Comparison of ENCODE assay signal across 26 cellular contexts in genomic region chr15:41890050-41890690, GRCh38. TPM values are rescaled to one million over a fixed set of nuclear protein-coding genes. Genes with fewer than 3 reads are reported as not detected.
DNase-seq lines count a peak whose midpoint lies in the region; ATAC-seq, FAIRE-seq and TF ChIP-seq lines count a peak whose summit lies in the region.
"Had no signal": no experiment of that assay in that cellular context is flagged by ENCODE, and none has a peak within 500 bp of the region (broad histone marks: within the 10 kb centered on the region; RNA-seq: fewer than 3 reads in every experiment).

No MANE protein-coding gene starts in this region.

- POLR2A ChIA-PET in activated CD8-positive, alpha-beta T cell treated with anti-CD3 and anti-CD28 coated beads, Interleukin-2, amount 10 ng/mL, durations not matched to agents 7 days and 5 days (lab: Charles Lee) = no interaction called here
- POLR2A ChIA-PET in activated CD8-positive, alpha-beta T cell treated with anti-CD3 and anti-CD28 coated beads for 36 hours (lab: Charles Lee) = no interaction called here

- H4K8ac ChIP-seq in neuronal stem cell (ENCODE audit: low read depth, low read length) = no peak overlapping the region

- no peak for TF ChIP-seq CTCF in activated CD8-positive, alpha-beta T cell treated with anti-CD3 and anti-CD28 coated beads for 36 hours (IDR thresholded peaks at IDR 0.05)
- TF ChIP-seq CTCF in bronchial epithelial cell (IDR thresholded peaks at IDR 0.05; ENCODE audit: insufficient read depth, low read length, severe bottlenecking) (no peak), mammary epithelial cell (conservative IDR thresholded peaks at IDR 0.05 in 1 of 2, IDR thresholded peaks at IDR 0.05 in 1 of 2; ENCODE audit: extremely low read depth in 1 of 2, insufficient read depth in 1 of 2, low read depth in 1 of 2, low read length in 2 of 2) (no peak)

- H3K9me3 Mint-ChIP-seq in activated CD8-positive, alpha-beta T cell treated with anti-CD3 and anti-CD28 coated beads, Interleukin-2, amount 10 ng/mL, durations not matched to agents 7 days and 5 days (ENCODE audit: insufficient read depth) = no peaks in the 10 kb centered on the region
- no peaks in the 10 kb centered on the region for H3K9me3 Mint-ChIP-seq in activated CD8-positive, alpha-beta T cell treated with anti-CD3 and anti-CD28 coated beads for 36 hours
- H3K9me3 Mint-ChIP-seq: GM23338 had no signal

- in situ Hi-C loops in mammary epithelial cell (cut with MboI; ENCODE audit: low sequenced_read_pairs in 2 of 2) = no loop called here

- H3K27ac Mint-ChIP-seq in activated CD8-positive, alpha-beta T cell treated with anti-CD3 and anti-CD28 coated beads, Interleukin-2, amount 10 ng/mL, durations not matched to agents 7 days and 5 days = peak overlapping the region; percentile 59
- H3K27ac Mint-ChIP-seq in activated CD8-positive, alpha-beta T cell treated with anti-CD3 and anti-CD28 coated beads for 36 hours = no peak overlapping the region
- H3K27ac Mint-ChIP-seq: GM23338 had no signal

- peak overlapping the region; percentile 27 for H2BK5ac ChIP-seq in neuronal stem cell (ENCODE audit: low read length)

- H3K27ac ChIP-seq in neuronal stem cell (replicated peaks; ENCODE audit: low read length) (no peak overlapping the region), mammary epithelial cell (ENCODE audit: insufficient read depth, low read depth, low read length) (no peak overlapping the region)
- H3K27ac ChIP-seq: 22Rv1, BLaER1 had no signal

- H3K79me1 ChIP-seq in neuronal stem cell (ENCODE audit: low read depth, low read length) = no peaks in the 10 kb centered on the region

- H3K36me3 Mint-ChIP-seq in activated CD8-positive, alpha-beta T cell treated with anti-CD3 and anti-CD28 coated beads, Interleukin-2, amount 10 ng/mL, durations not matched to agents 7 days and 5 days (ENCODE audit: low read depth) = no peaks in the 10 kb centered on the region
- no peaks in the 10 kb centered on the region for H3K36me3 Mint-ChIP-seq in activated CD8-positive, alpha-beta T cell treated with anti-CD3 and anti-CD28 coated beads for 36 hours (ENCODE audit: low read depth)

- no peak overlapping the region for H3K4ac ChIP-seq in neuronal stem cell (ENCODE audit: low read length)

- H3K14ac ChIP-seq in neuronal stem cell (ENCODE audit: low read length) = no peak overlapping the region

- H4K20me1 ChIP-seq in mammary epithelial cell (ENCODE audit: insufficient read depth, low read length) = no peaks in the 10 kb centered on the region
- H4K20me1 ChIP-seq: BLaER1 had no signal

- H2BK15ac ChIP-seq in neuronal stem cell (ENCODE audit: low read length) = no peak overlapping the region

- H3K4me1 ChIP-seq in neuronal stem cell (ENCODE audit: control insufficient read depth in 2 of 2, insufficient read depth in 1 of 2, low read depth in 1 of 2, low read length in 2 of 2) = peaks cover 0 to 10% of the 10 kb centered on the region in 2 donors
- H3K4me1 ChIP-seq in mammary epithelial cell (ENCODE audit: insufficient read depth, low read length) = peaks cover 27% of the 10 kb centered on the region

- no CpG with 5 or more reads among the region's 6 CpGs for WGBS in neuronal stem cell (ENCODE audit: extremely low coverage in 2 of 2, insufficient read length in 2 of 2, insufficient replicate concordance in 1 of 2), 2 donors
- 95% methylated on average over 6 of the region's 6 CpGs for WGBS in mammary epithelial cell (ENCODE audit: low coverage, missing lambda C conversion rate)

- peaks cover 54% of the 10 kb centered on the region for H3K4me1 Mint-ChIP-seq in activated CD8-positive, alpha-beta T cell treated with anti-CD3 and anti-CD28 coated beads, Interleukin-2, amount 10 ng/mL, durations not matched to agents 7 days and 5 days (ENCODE audit: low read depth)
- H3K4me1 Mint-ChIP-seq in activated CD8-positive, alpha-beta T cell treated with anti-CD3 and anti-CD28 coated beads for 36 hours (ENCODE audit: low read depth) = peaks cover 36% of the 10 kb centered on the region
- H3K4me1 Mint-ChIP-seq: GM23338 had no signal

- H4K91ac ChIP-seq in neuronal stem cell (ENCODE audit: low read depth, low read length, poor library complexity) = no peak overlapping the region

- CTCF ChIA-PET in activated CD8-positive, alpha-beta T cell treated with anti-CD3 and anti-CD28 coated beads, Interleukin-2, amount 10 ng/mL, durations not matched to agents 7 days and 5 days (lab: Charles Lee) = interaction anchor here (1.3 kb wide), 1 partner anchor 47 kb away, joined by 3 read pairs; no protein-coding TSS in a partner anchor
- CTCF ChIA-PET in activated CD8-positive, alpha-beta T cell treated with anti-CD3 and anti-CD28 coated beads for 36 hours (lab: Charles Lee) = interaction anchor here (1.8 kb wide), 1 partner anchor 15 kb away, joined by 4 read pairs; no protein-coding TSS in a partner anchor
- CTCF ChIA-PET in mammary epithelial cell (lab: Charles Lee; ENCODE audit: low non-redundant PET) = no interaction called here

- H2BK12ac ChIP-seq in neuronal stem cell (ENCODE audit: low read length) = no peak overlapping the region

- H3K27me3 Mint-ChIP-seq in activated CD8-positive, alpha-beta T cell treated with anti-CD3 and anti-CD28 coated beads, Interleukin-2, amount 10 ng/mL, durations not matched to agents 7 days and 5 days (ENCODE audit: low read depth) = no peaks in the 10 kb centered on the region
- no peaks in the 10 kb centered on the region for H3K27me3 Mint-ChIP-seq in activated CD8-positive, alpha-beta T cell treated with anti-CD3 and anti-CD28 coated beads for 36 hours

- H3K9ac ChIP-seq in neuronal stem cell (ENCODE audit: low read depth, low read length, poor library complexity) (no peak overlapping the region), mammary epithelial cell (ENCODE audit: insufficient read depth, low read length) (no peak overlapping the region)
- H3K9ac ChIP-seq: BLaER1 had no signal

- H3K4me3 Mint-ChIP-seq in activated CD8-positive, alpha-beta T cell treated with anti-CD3 and anti-CD28 coated beads, Interleukin-2, amount 10 ng/mL, durations not matched to agents 7 days and 5 days = no peak overlapping the region
- H3K4me3 Mint-ChIP-seq in activated CD8-positive, alpha-beta T cell treated with anti-CD3 and anti-CD28 coated beads for 36 hours = no peak overlapping the region
- H3K4me3 Mint-ChIP-seq: GM23338 had no signal

- no peak overlapping the region for H2AK5ac ChIP-seq in neuronal stem cell (ENCODE audit: low read depth, low read length)

- no TSS peak for BruUV-seq in mammary epithelial cell (replicated peaks; lab: Mats Ljungman, UMichigan)

- no peak overlapping the region for H3K18ac ChIP-seq in neuronal stem cell (ENCODE audit: low read length)

- no peaks in the 10 kb centered on the region for H3K36me3 ChIP-seq in bronchial epithelial cell (ENCODE audit: control insufficient read depth, insufficient read depth, low read length)
- no peaks in the 10 kb centered on the region for H3K36me3 ChIP-seq in neuronal stem cell (replicated peaks in 1 of 2; ENCODE audit: control insufficient read depth in 2 of 2, insufficient read depth in 2 of 2, low read length in 2 of 2)
- H3K36me3 ChIP-seq in mammary epithelial cell (ENCODE audit: insufficient read depth, low read length) = no peaks in the 10 kb centered on the region
- H3K36me3 ChIP-seq: BLaER1 had no signal

- no peak for ATAC-seq in activated CD8-positive, alpha-beta T cell treated with anti-CD3 and anti-CD28 coated beads, Interleukin-2, amount 10 ng/mL, durations not matched to agents 7 days and 5 days
- no peak for ATAC-seq in activated CD8-positive, alpha-beta T cell treated with anti-CD3 and anti-CD28 coated beads for 36 hours

- dilution Hi-C loops in mammary epithelial cell (cut with HindIII; ENCODE audit: low sequenced_read_pairs) = no loop called here

- H3K79me2 ChIP-seq in mammary epithelial cell (ENCODE audit: insufficient read depth, low read length) = no peaks in the 10 kb centered on the region

- intact Hi-C loops in activated CD8-positive, alpha-beta T cell treated with anti-CD3 and anti-CD28 coated beads for 36 hours (cut with micrococcal nuclease) = no loop called here
- intact Hi-C loops in mammary epithelial cell (cut with micrococcal nuclease) = no loop called here

- H3K4me3 ChIP-seq in bronchial epithelial cell (ENCODE audit: low read depth, low read length) (no peak overlapping the region), neuronal stem cell (ENCODE audit: low read length in 2 of 2) (no peak overlapping the region), mammary epithelial cell (replicated peaks in 1 of 3; ENCODE audit: insufficient read depth in 1 of 3, low read depth in 2 of 3, low read length in 3 of 3) (no peak overlapping the region)
- H3K4me3 ChIP-seq: BLaER1, GM23338 had no signal

- no peaks in the 10 kb centered on the region for H3K27me3 ChIP-seq in bronchial epithelial cell (ENCODE audit: control insufficient read depth, insufficient read depth, low read length)
- peaks cover 0 to 3% (median 2%) of the 10 kb centered on the region in 3 experiments for H3K27me3 ChIP-seq in neuronal stem cell (ENCODE audit: control insufficient read depth in 3 of 3, insufficient read depth in 3 of 3, low read depth in 1 of 3, low read length in 3 of 3)
- H3K27me3 ChIP-seq in mammary epithelial cell (ENCODE audit: insufficient read depth, low read length) = no peaks in the 10 kb centered on the region
- H3K27me3 ChIP-seq: BLaER1 had no signal

- no peak for DNase-seq in activated CD8-positive, alpha-beta T cell treated with anti-CD3 and anti-CD28 coated beads, Interleukin-2, amount 10 ng/mL, durations not matched to agents 7 days and 5 days
- no peak for DNase-seq in activated CD8-positive, alpha-beta T cell treated with anti-CD3 and anti-CD28 coated beads for 36 hours
- DNase-seq in bronchial epithelial cell (ENCODE audit: low read depth) = no peak
- no peak for DNase-seq in neuronal stem cell (ENCODE audit: low spot score)
- no peak for DNase-seq in NCI-H1105 treated with DMSO at 0.1 percent for 48 hours (lab: John Stamatoyannopoulos, UW)
- DNase-seq in effector CD8-positive, alpha-beta T cell (lab: John Stamatoyannopoulos, UW) = no peak
- DNase-seq in NCI-H1417 treated with DMSO at 0.1 percent for 48 hours (lab: John Stamatoyannopoulos, UW) = no peak
- no peak for DNase-seq in mammary epithelial cell
- DNase-seq: ACHN, DMS53, GDM1, HCEC 1CT, NCI-H1105, NCI-H1694, NCI-H2081 treated with DMSO at 0.1 percent for 48 hours, NCI-H2171 treated with DMSO at 0.1 percent for 48 hours, NCI-H446, NCI-H526, OCI-M1, Right ventricle myocardium superior had no signal

- no peak overlapping the region for H3K4me2 ChIP-seq in neuronal stem cell (ENCODE audit: insufficient read depth, low read length, poor library complexity, severe bottlenecking)
- no peak overlapping the region for H3K4me2 ChIP-seq in mammary epithelial cell (ENCODE audit: insufficient read depth, low read depth, low read length)
- H3K4me2 ChIP-seq: GM23338 had no signal

- no peaks in the 10 kb centered on the region for H3K9me3 ChIP-seq in neuronal stem cell (replicated peaks in 1 of 2; ENCODE audit: control insufficient read depth in 2 of 2, insufficient read depth in 1 of 2, low read depth in 1 of 2, low read length in 2 of 2)
- H3K9me3 ChIP-seq in mammary epithelial cell (replicated peaks; ENCODE audit: insufficient read depth, low read length) = no peaks in the 10 kb centered on the region
- H3K9me3 ChIP-seq: BLaER1 had no signal

- H2BK120ac ChIP-seq in neuronal stem cell (ENCODE audit: low read depth, low read length) = no peak overlapping the region

- H3K23ac ChIP-seq in neuronal stem cell (ENCODE audit: low read depth, low read length, poor library complexity) = peak overlapping the region; percentile 18

- H2AFZ ChIP-seq in neuronal stem cell (ENCODE audit: low read length) = no peak overlapping the region
- H2AFZ ChIP-seq in mammary epithelial cell (ENCODE audit: low read depth, low read length) = no peak overlapping the region
- H2AFZ ChIP-seq: GM23338 had no signal

- peak; percentile 18 for FAIRE-seq in bronchial epithelial cell (lab: Jason Lieb, UNC)
- FAIRE-seq: D721Med, GM18507, HTR-8/SVneo had no signal

RNA-seq across cellular contexts. Expression of gene SPTBN5, which starts 3.7 kb away (rescaled TPM):
- total RNA-seq in activated CD8-positive, alpha-beta T cell treated with anti-CD3 and anti-CD28 coated beads, Interleukin-2, amount 10 ng/mL, durations not matched to agents 7 days and 5 days = under 1 TPM; 0.16 to 0.21 TPM
- under 1 TPM; 0.11 to 0.14 TPM for total RNA-seq in activated CD8-positive, alpha-beta T cell treated with anti-CD3 and anti-CD28 coated beads for 36 hours
- total RNA-seq in bronchial epithelial cell = 0.51 and 0.53 TPM in 2 replicates
- polyA plus RNA-seq in neuronal stem cell (2013, experiment 1 of 2) = 0.08 TPM
- 0.14 TPM for polyA plus RNA-seq in neuronal stem cell (2013, experiment 2 of 2)
- total RNA-seq in mammary epithelial cell = 10 to 100 TPM in 1 of 2 donors, 1 to 10 TPM in 1; 3.0 to 17.0 TPM
- polyA plus RNA-seq in mammary epithelial cell = 2.1 TPM
- 0.93 TPM for polyA minus RNA-seq in mammary epithelial cell

RNA-seq across cellular contexts. Expression of gene PLA2G4B, which starts 51.5 kb away (rescaled TPM):
- total RNA-seq in activated CD8-positive, alpha-beta T cell treated with anti-CD3 and anti-CD28 coated beads, Interleukin-2, amount 10 ng/mL, durations not matched to agents 7 days and 5 days = 10 to 100 TPM in 1 of 2 experiments, 1 to 10 TPM in 1; 8.9 to 13.1 TPM
- 1 to 10 TPM; 4.2 to 4.8 TPM for total RNA-seq in activated CD8-positive, alpha-beta T cell treated with anti-CD3 and anti-CD28 coated beads for 36 hours
- total RNA-seq in bronchial epithelial cell = 8.2 and 42.6 TPM in 2 replicates
- polyA plus RNA-seq in neuronal stem cell (2013, experiment 1 of 2) = 16.5 TPM
- 15.9 TPM for polyA plus RNA-seq in neuronal stem cell (2013, experiment 2 of 2)
- total RNA-seq in mammary epithelial cell = 10 to 100 TPM in 1 of 2 donors, 1 to 10 TPM in 1; 1.5 to 11.2 TPM
- polyA plus RNA-seq in mammary epithelial cell = 3.8 TPM
- 2.0 TPM for polyA minus RNA-seq in mammary epithelial cell
